In the genomic region with DNA sequence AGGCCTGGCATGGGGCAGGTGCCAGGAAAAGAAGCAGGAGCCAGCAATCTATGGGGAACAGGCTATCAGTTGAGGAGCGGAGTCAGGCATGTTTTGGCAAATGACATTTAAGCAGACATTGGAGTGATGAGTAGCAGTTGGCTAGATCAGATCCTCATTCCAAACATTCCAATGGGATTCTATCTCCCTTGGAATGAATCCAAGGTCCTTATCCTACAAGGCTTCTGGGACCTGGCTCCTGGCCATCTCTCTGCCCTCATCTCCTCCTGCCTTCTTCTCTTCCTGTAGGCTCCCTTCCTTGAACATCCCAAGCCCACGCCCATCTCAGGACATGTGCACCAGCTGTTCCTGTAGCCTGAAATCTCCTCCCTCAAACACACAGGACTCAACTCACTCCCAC, we compare ENCODE assay signal across 16 cellular contexts.
A peak's percentile ranks its signal among the peaks of the same experiment; 100 is the strongest.
DNase-seq lines count a peak whose midpoint lies in the region; ATAC-seq, FAIRE-seq and TF ChIP-seq lines count a peak whose summit lies in the region.
"Had no signal": no experiment of that assay in that cellular context is flagged by ENCODE, and none has a peak within 500 bp of the region (broad histone marks: within the 10 kb centered on the region; RNA-seq: fewer than 3 reads in every experiment).

No MANE protein-coding gene starts in this region.

- H3K9me3 Mint-ChIP-seq in endodermal cell, result peaks cover 39% of the 10 kb centered on the region
- H3K9me3 Mint-ChIP-seq in activated T-helper 17 cell treated with anti-CD3 and anti-CD28 coated beads, Interleukin-2, amount 50 U/mL, for 72 hours, result no peaks in the 10 kb centered on the region
- H3K9me3 Mint-ChIP-seq: activated CD4-positive, alpha-beta T cell treated with anti-CD3 and anti-CD28 coated beads, Interleukin-2, amount 10 ng/mL, durations not matched to agents 24 days and 14 days had no signal

- H3K27ac Mint-ChIP-seq in endodermal cell, result no peak overlapping the region
- H3K27ac Mint-ChIP-seq in activated T-helper 17 cell treated with anti-CD3 and anti-CD28 coated beads, Interleukin-2, amount 50 U/mL, for 72 hours, result no peak overlapping the region
- H3K27ac Mint-ChIP-seq: activated CD4-positive, alpha-beta T cell treated with anti-CD3 and anti-CD28 coated beads, Interleukin-2, amount 10 ng/mL, durations not matched to agents 24 days and 14 days; activated naive CD8-positive, alpha-beta T cell; B cell; naive B cell had no signal

- H3K27me3 ChIP-seq in endodermal cell (ENCODE audit: control insufficient read depth, insufficient read depth, low read length, poor library complexity, severe bottlenecking), result no peaks in the 10 kb centered on the region
- no peaks in the 10 kb centered on the region for H3K27me3 ChIP-seq in osteoblast (ENCODE audit: insufficient read depth, low read length)

- FAIRE-seq in H54 (lab: Jason Lieb, UNC), result peak; percentile 71
- FAIRE-seq: GM18507 had no signal

- WGBS in endodermal cell (ENCODE audit: insufficient coverage in 1 of 2, insufficient read length in 1 of 2), 2 experiments, result 90 to 100% methylated on average over 1 to 2 of the region's 2 CpGs

- H4K20me1 ChIP-seq in osteoblast (ENCODE audit: insufficient read depth, low read length), result no peaks in the 10 kb centered on the region

- peaks cover 10% of the 10 kb centered on the region for H3K27me3 Mint-ChIP-seq in endodermal cell (ENCODE audit: insufficient read depth)
- H3K27me3 Mint-ChIP-seq in activated T-helper 17 cell treated with anti-CD3 and anti-CD28 coated beads, Interleukin-2, amount 50 U/mL, for 72 hours, result peaks cover 38% of the 10 kb centered on the region
- H3K27me3 Mint-ChIP-seq: activated CD4-positive, alpha-beta T cell treated with anti-CD3 and anti-CD28 coated beads, Interleukin-2, amount 10 ng/mL, durations not matched to agents 24 days and 14 days had no signal

- H3K27ac ChIP-seq in endodermal cell (ENCODE audit: low read depth, low read length) (no peak overlapping the region), osteoblast (ENCODE audit: low read depth, low read length) (no peak overlapping the region)

- H3K4me1 ChIP-seq in endodermal cell (ENCODE audit: control insufficient read depth, insufficient read depth, low read length), result no peaks in the 10 kb centered on the region
- no peaks in the 10 kb centered on the region for H3K4me1 ChIP-seq in osteoblast (ENCODE audit: insufficient read depth, low read length)

- H3K9ac ChIP-seq in endodermal cell (ENCODE audit: extremely low read depth, low read length, poor library complexity, severe bottlenecking), result no peak overlapping the region

- DNase-seq in H54 (ENCODE audit: insufficient read length, low spot score), result peak; percentile 9
- DNase-seq in NCI-H69 (lab: John Stamatoyannopoulos, UW), result peak; percentile 20
- no peak for DNase-seq in endodermal cell
- peak; percentile 38 for DNase-seq in osteoblast (ENCODE audit: insufficient read length, low spot score, missing footprints)
- no peak for DNase-seq in stimulated activated CD4-positive, alpha-beta T cell treated with anti-CD3 and anti-CD28 coated beads, Interleukin-4, amount 100 ng/mL, for 24 hours
- DNase-seq in NAMALWA (ENCODE audit: low spot score), result no peak
- no peak for DNase-seq in DMS 273 (lab: John Stamatoyannopoulos, UW; ENCODE audit: unreplicated experiment)
- DNase-seq: activated CD4-positive, alpha-beta T cell treated with anti-CD3 and anti-CD28 coated beads, Interleukin-2, amount 10 ng/mL, durations not matched to agents 24 days and 14 days; activated T-cell treated with anti-CD3 and anti-CD28 coated beads for 4 hours; effector CD4-positive, alpha-beta T cell; naive B cell had no signal

- no peak overlapping the region for H2AFZ ChIP-seq in osteoblast (ENCODE audit: low read length)

- H3K4me1 Mint-ChIP-seq in endodermal cell, result no peaks in the 10 kb centered on the region
- no peaks in the 10 kb centered on the region for H3K4me1 Mint-ChIP-seq in activated T-helper 17 cell treated with anti-CD3 and anti-CD28 coated beads, Interleukin-2, amount 50 U/mL, for 72 hours
- H3K4me1 Mint-ChIP-seq: activated CD4-positive, alpha-beta T cell treated with anti-CD3 and anti-CD28 coated beads, Interleukin-2, amount 10 ng/mL, durations not matched to agents 24 days and 14 days had no signal

- H3K36me3 Mint-ChIP-seq in endodermal cell (ENCODE audit: low read depth), result no peaks in the 10 kb centered on the region
- H3K36me3 Mint-ChIP-seq in activated T-helper 17 cell treated with anti-CD3 and anti-CD28 coated beads, Interleukin-2, amount 50 U/mL, for 72 hours (ENCODE audit: low read depth), result no peaks in the 10 kb centered on the region
- H3K36me3 Mint-ChIP-seq: activated naive CD8-positive, alpha-beta T cell; naive B cell had no signal

- TF ChIP-seq CTCF in endodermal cell (conservative IDR thresholded peaks at IDR 0.05) (no peak), osteoblast (IDR thresholded peaks at IDR 0.05; ENCODE audit: extremely low read depth, low read depth, low read length) (no peak)

- H3K9me3 ChIP-seq in endodermal cell (ENCODE audit: control insufficient read depth, low read length) (peaks cover 20% of the 10 kb centered on the region), osteoblast (ENCODE audit: low read depth, low read length) (no peaks in the 10 kb centered on the region)

- no peak overlapping the region for H3K4me3 Mint-ChIP-seq in endodermal cell
- no peak overlapping the region for H3K4me3 Mint-ChIP-seq in activated T-helper 17 cell treated with anti-CD3 and anti-CD28 coated beads, Interleukin-2, amount 50 U/mL, for 72 hours
- H3K4me3 Mint-ChIP-seq: activated CD4-positive, alpha-beta T cell treated with anti-CD3 and anti-CD28 coated beads, Interleukin-2, amount 10 ng/mL, durations not matched to agents 24 days and 14 days; activated naive CD8-positive, alpha-beta T cell; B cell; naive B cell had no signal

- H3K36me3 ChIP-seq in endodermal cell (ENCODE audit: control insufficient read depth, insufficient read depth, low read length) (no peaks in the 10 kb centered on the region), osteoblast (ENCODE audit: insufficient read depth, low read length) (no peaks in the 10 kb centered on the region)

- H3K4me3 ChIP-seq in endodermal cell (ENCODE audit: low read length), result peak overlapping the region; percentile 34
- no peak overlapping the region for H3K4me3 ChIP-seq in osteoblast (ENCODE audit: insufficient read depth, low read length)

- H3K79me2 ChIP-seq in osteoblast (ENCODE audit: insufficient read depth, low read length), result no peaks in the 10 kb centered on the region

- no peak overlapping the region for H3K4me2 ChIP-seq in osteoblast (ENCODE audit: insufficient read depth, low read length)

- no peak for ATAC-seq in activated T-helper 17 cell treated with anti-CD3 and anti-CD28 coated beads, Interleukin-2, amount 50 U/mL, for 72 hours (replicated peaks)
- ATAC-seq: Right ventricle myocardium inferior had no signal

- TF ChIP-seq POLR2A in H54 (IDR thresholded peaks at IDR 0.05; ENCODE audit: low read depth, low read length), result no peak

Comparison
In these comparisons a context has a peak if more than half of its experiments do, and no peak if none do; other contexts are left out.
1. DNase-seq: peak in H54 (single experiment), NCI-H69 (single experiment) and osteoblast (single experiment); none in endodermal cell (single experiment), stimulated activated CD4-positive, alpha-beta T cell treated with anti-CD3 and anti-CD28 coated beads, Interleukin-4, amount 100 ng/mL, for 24 hours (single experiment), NAMALWA (single experiment) and DMS 273 (single experiment).